Comparison of ENCODE assay signal across 28 cellular contexts in genomic region chr7:114647518-114647917, GRCh38.
"Had no signal": no experiment of that assay in that cellular context is flagged by ENCODE, and none has a peak within 500 bp of the region (broad histone marks: within the 10 kb centered on the region; RNA-seq: fewer than 3 reads in every experiment).

No MANE protein-coding gene starts in this region.

- H3K27me3 ChIP-seq: ascending aorta, cardiac muscle cell had no signal

- H3K4me3 ChIP-seq: ascending aorta, cardiac muscle cell had no signal

- H3K36me3 ChIP-seq: ascending aorta, cardiac muscle cell had no signal

- H3K27ac ChIP-seq: ascending aorta, cardiac muscle cell, WERI-Rb-1 had no signal

- H3K4me1 ChIP-seq: ascending aorta had no signal

- DNase-seq: activated CD4-positive, alpha-beta memory T cell treated with anti-CD3 and anti-CD28 coated beads, Interleukin-2, amount 10 ng/mL, durations not matched to agents 7 days and 5 days; activated CD4-positive, alpha-beta T cell treated with anti-CD3 and anti-CD28 coated beads for 1 hour; activated CD4-positive, alpha-beta T cell treated with anti-CD3 and anti-CD28 coated beads for 36 hours; activated CD4-positive, alpha-beta T cell treated with anti-CD3 and anti-CD28 coated beads for 48 hours; activated CD4-positive, alpha-beta T cell treated with anti-CD3 and anti-CD28 coated beads, Interleukin-2, amount 10 ng/mL, durations not matched to agents 7 days and 5 days; activated CD4-positive, alpha-beta T cell treated with anti-CD3 and anti-CD28 coated beads, Interleukin-2, amount 50 U/mL, for 48 hours; activated CD4-positive, CD25-positive, alpha-beta regulatory T cell; activated CD8-positive, alpha-beta memory T cell treated with anti-CD3 and anti-CD28 coated beads for 24 hours; activated CD8-positive, alpha-beta memory T cell treated with anti-CD3 and anti-CD28 coated beads, Interleukin-2, amount 10 ng/mL, durations not matched to agents 7 days and 5 days; activated CD8-positive, alpha-beta memory T cell treated with anti-CD3 and anti-CD28 coated beads, Interleukin-2, amount 50 U/mL, for 48 hours; activated CD8-positive, alpha-beta T cell treated with anti-CD3 and anti-CD28 coated beads, Interleukin-2, amount 10 ng/mL, durations not matched to agents 7 days and 5 days; activated effector memory CD4-positive, alpha-beta T cell treated with Interleukin-2 at 50 U/mL for 16 hours; activated gamma-delta T cell; activated naive CD4-positive, alpha-beta T cell treated with anti-CD3 and anti-CD28 coated beads, Interleukin-2, amount 10 ng/mL, durations not matched to agents 7 days and 5 days; activated naive CD4-positive, alpha-beta T cell treated with Interleukin-2 at 50 U/mL for 16 hours; activated naive CD8-positive, alpha-beta T cell treated with anti-CD3 and anti-CD28 coated beads, Interleukin-2, amount 10 ng/mL, durations not matched to agents 7 days and 5 days; activated naive CD8-positive, alpha-beta T cell treated with anti-CD3 and anti-CD28 coated beads, Interleukin-2, amount 50 U/mL, for 24 hours; activated T-cell treated with anti-CD3 and anti-CD28 coated beads, Interleukin-2, amount 50 U/mL, for 24 hours; activated T-cell treated with anti-CD3 and anti-CD28 coated beads, Interleukin-2, amount 50 U/mL, for 48 hours; amygdala; anterior cingulate cortex; caudate nucleus; cerebellar nuclear complex; T-helper 2 cell; T-helper 9 cell; WERI-Rb-1 had no signal

- H3K9me3 ChIP-seq: ascending aorta had no signal
